2 cellular contexts compared by ENCODE assay signal in the genomic region with DNA sequence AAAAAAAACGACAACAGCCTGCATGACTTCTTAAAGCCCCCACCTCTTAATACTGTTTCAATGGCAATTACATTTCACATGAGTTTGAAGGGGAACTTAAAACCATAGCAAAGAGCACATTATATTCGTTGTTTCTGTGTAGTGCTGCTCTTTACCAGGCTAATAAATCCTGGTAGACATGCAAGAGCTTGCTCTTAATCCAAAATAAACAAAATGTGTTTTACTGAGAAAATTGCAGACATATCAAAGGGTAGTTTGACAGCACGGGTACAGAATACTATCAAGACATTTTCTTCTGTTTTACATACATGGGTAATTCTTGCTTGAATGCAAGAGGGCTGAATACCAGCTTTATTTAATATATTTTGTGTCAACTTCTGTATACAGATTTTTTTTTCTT. TPM values are rescaled to one million over a fixed set of nuclear protein-coding genes. Genes with fewer than 3 reads are reported as not detected.
"Had no signal": no experiment of that assay in that cellular context is flagged by ENCODE, and none has a peak within 500 bp of the region (broad histone marks: within the 10 kb centered on the region; RNA-seq: fewer than 3 reads in every experiment).

No MANE protein-coding gene starts in this region.

RNA-seq across cellular contexts. Expression of gene GOLGA8R, which starts 24.3 kb away (rescaled TPM):
- polyA plus RNA-seq: hepatocyte had no signal

RNA-seq across cellular contexts. Expression of gene CHRFAM7A, which starts 45.0 kb away (rescaled TPM):
- polyA plus RNA-seq: mammary epithelial cell had no signal
